ENCODE assay signal across 1 cellular context in genomic region chr12:121452356-121453021, GRCh38.
TF ChIP-seq lines count a peak whose summit lies in the region.

No MANE protein-coding gene starts in this region.

TF ChIP-seq in H1, 55 proteins besides CTCF, POLR2A, EP300 and RAD21:
- no peak for TF ChIP-seq KDM5A (IDR thresholded peaks at IDR 0.05; ENCODE audit: low read length)
- no peak for TF ChIP-seq RXRA (IDR thresholded peaks at IDR 0.05; ENCODE audit: insufficient read depth, low read depth, low read length)
- no peak for TF ChIP-seq BCL11A (IDR thresholded peaks at IDR 0.05; ENCODE audit: low read depth in 2 of 2, low read length in 2 of 2)
- TF ChIP-seq CBX8 (IDR thresholded peaks at IDR 0.05; ENCODE audit: borderline replicate concordance, low read depth, low read length): no peak
